In the genomic region with DNA sequence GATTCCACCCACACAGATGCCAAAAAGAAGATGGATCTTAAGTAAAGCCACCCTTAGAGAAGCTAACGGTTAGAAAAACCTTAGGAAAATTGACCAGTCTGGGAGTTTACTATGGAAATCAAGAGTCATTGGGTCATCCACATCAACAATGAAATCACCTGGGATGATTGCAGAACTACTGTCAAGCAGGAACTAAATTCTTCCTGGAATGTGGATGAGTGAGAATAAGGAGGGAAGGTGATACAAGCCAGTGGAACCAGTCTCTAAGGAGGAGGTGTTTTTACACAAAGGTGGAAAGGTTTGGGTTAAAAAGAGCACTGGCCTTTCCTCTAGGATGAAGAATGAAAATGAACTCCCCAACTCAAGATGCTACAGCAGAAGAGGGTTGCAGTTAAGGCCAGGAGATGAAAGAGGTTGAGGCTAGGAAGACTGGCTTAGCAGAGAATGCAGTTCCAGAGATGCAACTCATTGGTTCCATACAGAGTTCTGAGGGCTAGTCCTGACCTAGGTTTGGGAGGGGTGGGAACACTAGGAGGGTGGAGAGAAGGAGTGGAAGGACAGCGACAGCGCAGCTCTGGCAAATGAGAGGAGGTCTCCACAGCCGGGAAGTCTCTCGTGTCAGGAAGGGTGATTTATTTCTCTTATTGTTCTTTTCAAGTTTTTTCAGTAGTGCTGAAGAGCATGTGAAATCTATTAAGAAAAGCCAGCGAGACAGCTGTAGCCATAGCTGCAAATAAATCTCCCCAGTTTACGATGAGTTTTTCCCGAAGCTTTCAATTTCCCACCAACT, we compare ENCODE assay signal across 14 cellular contexts. TPM values are rescaled to one million over a fixed set of nuclear protein-coding genes. Genes with fewer than 3 reads are reported as not detected.
DNase-seq lines count a peak whose midpoint lies in the region; ATAC-seq and TF ChIP-seq lines count a peak whose summit lies in the region.
"Had no signal": no experiment of that assay in that cellular context is flagged by ENCODE, and none has a peak within 500 bp of the region (broad histone marks: within the 10 kb centered on the region; RNA-seq: fewer than 3 reads in every experiment).

No MANE protein-coding gene starts in this region.

- peaks cover 40% of the 10 kb centered on the region for H3K4me1 ChIP-seq in A673 (ENCODE audit: insufficient read depth, low read length, poor library complexity, severe bottlenecking)
- H3K4me1 ChIP-seq in IMR-90 (ENCODE audit: control insufficient read depth, insufficient read depth, low read length): no peaks in the 10 kb centered on the region
- H3K4me1 ChIP-seq: Caco-2, thyroid gland had no signal

- H3K27ac Mint-ChIP-seq in dendritic cell treated with granulocyte-macrophage colony-stimulating factor and Interleukin-4, amounts not matched to agents 40 ng/mL and 50 ng/mL, for 4 days: peak overlapping the region; percentile 65
- H3K27ac Mint-ChIP-seq in naive B cell: peak overlapping the region in 3 of 6 donors; percentile 45 to 64 (median 61)
- no peak overlapping the region for H3K27ac Mint-ChIP-seq in natural killer cell
- H3K27ac Mint-ChIP-seq in activated naive CD8-positive, alpha-beta T cell treated with anti-CD3 and anti-CD28 coated beads for 36 hours: no peak overlapping the region
- H3K27ac Mint-ChIP-seq: neural progenitor cell, WTC11 had no signal

- peak overlapping the region; percentile 12 for H3K4me3 ChIP-seq in A673 (ENCODE audit: low read depth, low read length, poor library complexity, severe bottlenecking)
- H3K4me3 ChIP-seq in IMR-90 (ENCODE audit: insufficient read depth, low read depth, low read length): no peak overlapping the region
- H3K4me3 ChIP-seq: neural progenitor cell, thyroid gland had no signal

- H3K4me2 ChIP-seq in IMR-90 (ENCODE audit: low read depth, low read length): peak overlapping the region; percentile 31; the same call in 1 of the 2 replicates
- H3K4me2 ChIP-seq: neural progenitor cell had no signal

- H3K9me1 ChIP-seq in IMR-90 (ENCODE audit: insufficient read depth, low read length): no peaks in the 10 kb centered on the region; the same call in 1 of the 2 replicates

- no peak overlapping the region for H2BK20ac ChIP-seq in IMR-90 (ENCODE audit: low read depth, low read length)

- H3K18ac ChIP-seq in IMR-90 (ENCODE audit: low read depth, low read length): no peak overlapping the region

- H3K14ac ChIP-seq in IMR-90 (replicated peaks; ENCODE audit: low read depth, low read length): no peak overlapping the region

- peaks cover 54% of the 10 kb centered on the region for H3K4me1 Mint-ChIP-seq in dendritic cell treated with granulocyte-macrophage colony-stimulating factor and Interleukin-4, amounts not matched to agents 40 ng/mL and 50 ng/mL, for 4 days (ENCODE audit: low read depth)
- peaks cover 26 to 35% (median 32%) of the 10 kb centered on the region in 3 donors for H3K4me1 Mint-ChIP-seq in naive B cell
- H3K4me1 Mint-ChIP-seq in natural killer cell: peaks cover 0 to 7% of the 10 kb centered on the region in 2 donors
- no peaks in the 10 kb centered on the region for H3K4me1 Mint-ChIP-seq in activated naive CD8-positive, alpha-beta T cell treated with anti-CD3 and anti-CD28 coated beads for 36 hours

- no peak overlapping the region for H3K56ac ChIP-seq in IMR-90 (ENCODE audit: extremely low read depth, insufficient read depth, low read length)

- H3K4ac ChIP-seq in IMR-90 (ENCODE audit: low read depth, low read length): no peak overlapping the region

- no peaks in the 10 kb centered on the region for H3K9me3 ChIP-seq in A673 (ENCODE audit: low read depth, low read length, poor library complexity, severe bottlenecking)
- H3K9me3 ChIP-seq in IMR-90 (ENCODE audit: control insufficient read depth, insufficient read depth, low read length): no peaks in the 10 kb centered on the region
- H3K9me3 ChIP-seq: Caco-2, left lung, thyroid gland had no signal

- H3K27me3 Mint-ChIP-seq in dendritic cell treated with granulocyte-macrophage colony-stimulating factor and Interleukin-4, amounts not matched to agents 40 ng/mL and 50 ng/mL, for 4 days: peaks cover 4% of the 10 kb centered on the region
- H3K27me3 Mint-ChIP-seq in naive B cell: peaks cover 11 to 20% (median 11%) of the 10 kb centered on the region in 3 donors
- peaks cover 36 to 65% of the 10 kb centered on the region in 2 donors for H3K27me3 Mint-ChIP-seq in natural killer cell (ENCODE audit: low read depth in 2 of 2)
- H3K27me3 Mint-ChIP-seq in activated naive CD8-positive, alpha-beta T cell treated with anti-CD3 and anti-CD28 coated beads for 36 hours: peaks cover 23% of the 10 kb centered on the region

- H3K9ac ChIP-seq in IMR-90 (ENCODE audit: low read depth, low read length): no peak overlapping the region
- H3K9ac ChIP-seq: neural progenitor cell had no signal

- peak overlapping the region; percentile 58 for H3K27ac ChIP-seq in A673 (ENCODE audit: low read depth, low read length, poor library complexity, severe bottlenecking)
- H3K27ac ChIP-seq in IMR-90 (ENCODE audit: insufficient read depth, low read length): no peak overlapping the region
- H3K27ac ChIP-seq: left lung, neural progenitor cell, thyroid gland had no signal

- H2BK5ac ChIP-seq in IMR-90 (ENCODE audit: low read depth, low read length, poor library complexity, severe bottlenecking): no peak overlapping the region

- H2BK15ac ChIP-seq in IMR-90 (ENCODE audit: low read depth, low read length): no peak overlapping the region

- H3K36me3 Mint-ChIP-seq in dendritic cell treated with granulocyte-macrophage colony-stimulating factor and Interleukin-4, amounts not matched to agents 40 ng/mL and 50 ng/mL, for 4 days (ENCODE audit: low read depth): no peaks in the 10 kb centered on the region
- H3K36me3 Mint-ChIP-seq in naive B cell (no peaks in the 10 kb centered on the region), natural killer cell (no peaks in the 10 kb centered on the region)
- H3K36me3 Mint-ChIP-seq in activated naive CD8-positive, alpha-beta T cell treated with anti-CD3 and anti-CD28 coated beads for 36 hours: no peaks in the 10 kb centered on the region
- H3K36me3 Mint-ChIP-seq: neural progenitor cell, WTC11 had no signal

- no peak overlapping the region for H4K91ac ChIP-seq in IMR-90 (ENCODE audit: insufficient read depth, low read depth, low read length)

- no peak overlapping the region for H2AK9ac ChIP-seq in IMR-90 (replicated peaks; ENCODE audit: low read depth, low read length, poor library complexity)

- H3K36me3 ChIP-seq in A673 (ENCODE audit: insufficient read depth, low read length, poor library complexity, severe bottlenecking) (no peaks in the 10 kb centered on the region), IMR-90 (ENCODE audit: control insufficient read depth, insufficient read depth, low read length) (no peaks in the 10 kb centered on the region)
- H3K36me3 ChIP-seq: left lung, neural progenitor cell, thyroid gland had no signal

- POLR2A ChIA-PET in A673 (lab: Charles Lee; ENCODE audit: low non-redundant PET) (no interaction called here), IMR-90 (lab: Charles Lee; ENCODE audit: unreplicated experiment) (interaction anchor here (0.7 kb wide), 1 partner anchor 41 kb away, joined by 3 read pairs; no protein-coding TSS in a partner anchor)

- no peak overlapping the region for H2AK5ac ChIP-seq in IMR-90 (ENCODE audit: low read depth, low read length)

- BruUV-seq in A673 (replicated peaks; lab: Mats Ljungman, UMichigan): no TSS peak
- BruUV-seq in IMR-90 (replicated peaks; lab: Mats Ljungman, UMichigan): no TSS peak

- dilution Hi-C loops in IMR-90 (cut with HindIII; ENCODE audit: low sequenced_read_pairs, unreplicated experiment): no loop called here

- H4K20me1 ChIP-seq in IMR-90 (ENCODE audit: insufficient read depth, low read length): no peaks in the 10 kb centered on the region

- DNase-seq in A673 (ENCODE audit: low spot score): peak; percentile 82
- DNase-seq in IMR-90: no peak
- DNase-seq in naive B cell: no peak
- DNase-seq in stimulated activated CD4-positive, alpha-beta T cell treated with anti-CD3 and anti-CD28 coated beads, Interleukin-4, amount 100 ng/mL, for 4 hours: no peak
- DNase-seq in natural killer cell: no peak
- no peak for DNase-seq in left ventricle myocardium superior
- DNase-seq in activated naive CD8-positive, alpha-beta T cell treated with anti-CD3 and anti-CD28 coated beads for 36 hours: no peak
- DNase-seq: Caco-2, left lung, NCI-H2081, thyroid gland had no signal

- no peak overlapping the region for H3K23ac ChIP-seq in IMR-90 (ENCODE audit: low read depth, low read length)

- ATAC-seq in IMR-90 (ENCODE audit: low read depth): no peak
- ATAC-seq in naive B cell (ENCODE audit: low read depth in 2 of 2): peak in 1 of 2 donors; percentile 16
- no peak for ATAC-seq in natural killer cell
- ATAC-seq in left ventricle myocardium superior: no peak
- ATAC-seq: left lung, WTC11 had no signal

- H2AFZ ChIP-seq in IMR-90 (replicated peaks; ENCODE audit: low read length, poor library complexity): no peak overlapping the region
- H2AFZ ChIP-seq: neural progenitor cell had no signal

- TF ChIP-seq CTCF in A673 (conservative IDR thresholded peaks at IDR 0.05; ENCODE audit: low read depth, low read length): no peak
- no peak for TF ChIP-seq CTCF in IMR-90 (conservative IDR thresholded peaks at IDR 0.05; ENCODE audit: low read depth, low read length)
- no peak for TF ChIP-seq CTCF in natural killer cell (IDR thresholded peaks at IDR 0.05)

- intact Hi-C loops in A673 (cut with micrococcal nuclease; ENCODE audit: unreplicated experiment) (no loop called here), IMR-90 (cut with micrococcal nuclease) (no loop called here), natural killer cell (cut with micrococcal nuclease) (no loop called here), left ventricle myocardium superior (cut with micrococcal nuclease) (no loop called here)
- intact Hi-C loops in dendritic cell treated with granulocyte-macrophage colony-stimulating factor and Interleukin-4, amounts not matched to agents 40 ng/mL and 50 ng/mL, for 4 days (cut with micrococcal nuclease): no loop called here

- H3K27me3 ChIP-seq in A673 (replicated peaks; ENCODE audit: insufficient read depth, low read depth, low read length, poor library complexity): no peaks in the 10 kb centered on the region
- peaks cover 6% of the 10 kb centered on the region for H3K27me3 ChIP-seq in IMR-90 (ENCODE audit: control insufficient read depth, insufficient read depth, low read length)
- H3K27me3 ChIP-seq: left lung, neural progenitor cell, thyroid gland had no signal

- WGBS in IMR-90 (ENCODE audit: extremely low coverage in 2 of 2, insufficient read length in 1 of 2), 2 experiments: no CpG with 5 or more reads among the region's 8 CpGs

- CTCF ChIA-PET in A673 (lab: Charles Lee): no interaction called here
- CTCF ChIA-PET in IMR-90 (lab: Yijun Ruan, JAX): no interaction called here

- TF ChIP-seq RAD21 in IMR-90 (IDR thresholded peaks at IDR 0.05; ENCODE audit: low read length): no peak

- H3K79me1 ChIP-seq in IMR-90 (ENCODE audit: low read depth in 1 of 2, low read length in 2 of 2): no peaks in the 10 kb centered on the region

- no peak overlapping the region for H4K5ac ChIP-seq in IMR-90 (ENCODE audit: low read depth, low read length)

- peak overlapping the region; percentile 65 for H3K4me3 Mint-ChIP-seq in dendritic cell treated with granulocyte-macrophage colony-stimulating factor and Interleukin-4, amounts not matched to agents 40 ng/mL and 50 ng/mL, for 4 days
- peak overlapping the region; percentile 8 to 85 (median 65) for H3K4me3 Mint-ChIP-seq in naive B cell
- H3K4me3 Mint-ChIP-seq in natural killer cell: no peak overlapping the region
- no peak overlapping the region for H3K4me3 Mint-ChIP-seq in activated naive CD8-positive, alpha-beta T cell treated with anti-CD3 and anti-CD28 coated beads for 36 hours
- H3K4me3 Mint-ChIP-seq: neural progenitor cell, WTC11 had no signal

- in situ Hi-C loops in IMR-90 (cut with MboI; ENCODE audit: low sequenced_read_pairs): no loop called here

- no peak for TF ChIP-seq POLR2A in IMR-90 (IDR thresholded peaks at IDR 0.05; ENCODE audit: low read depth, low read length)

- no peak overlapping the region for H4K8ac ChIP-seq in IMR-90 (ENCODE audit: low read depth in 2 of 2, low read length in 2 of 2)

- peaks cover 10% of the 10 kb centered on the region for H3K9me3 Mint-ChIP-seq in dendritic cell treated with granulocyte-macrophage colony-stimulating factor and Interleukin-4, amounts not matched to agents 40 ng/mL and 50 ng/mL, for 4 days
- H3K9me3 Mint-ChIP-seq in naive B cell: peaks cover 0 to 23% (median 4%) of the 10 kb centered on the region in 7 donors
- peaks cover 0 to 3% of the 10 kb centered on the region in 2 donors for H3K9me3 Mint-ChIP-seq in natural killer cell
- H3K9me3 Mint-ChIP-seq in activated naive CD8-positive, alpha-beta T cell treated with anti-CD3 and anti-CD28 coated beads for 36 hours: peaks cover 4% of the 10 kb centered on the region

- no peak overlapping the region for H2BK120ac ChIP-seq in IMR-90 (ENCODE audit: low read depth, low read length)

RNA-seq across cellular contexts. Expression of a gene that starts 27.7 kb away (rescaled TPM):
- total RNA-seq in A673 (2021) (40.7 and 43.8 TPM in 2 replicates), IMR-90 (2012; rRNA removed) (33.3 and 35.8 TPM in 2 replicates), natural killer cell (100 to 1,000 TPM; 172 to 195 (median 188) TPM), left ventricle myocardium superior (35.6 TPM)
- polyA plus RNA-seq in IMR-90 (2012; rRNA removed) (21.3 and 24.8 TPM in 2 replicates), naive B cell (ENCODE audit: low read depth in 6 of 6) (10 to 100 TPM in 4 of 6 donors, 1 to 10 TPM in 2; 3.6 to 18.7 (median 11.6) TPM)
- polyA plus RNA-seq in IMR-90 (2012; cell fraction: cytosol; rRNA removed): 4.4 and 5.9 TPM in 2 replicates
- polyA plus RNA-seq in IMR-90 (2012; cell fraction: nucleus; rRNA removed; ENCODE audit: low replicate concordance): 17.0 and 133 TPM in 2 replicates
- total RNA-seq in activated naive CD8-positive, alpha-beta T cell treated with anti-CD3 and anti-CD28 coated beads for 36 hours: 10 to 100 TPM; 55.5 to 57.3 TPM

Comparison
In these comparisons a context has a peak if more than half of its experiments do, and no peak if none do; other contexts are left out.
1. H3K4me3 Mint-ChIP-seq: peak in dendritic cell treated with granulocyte-macrophage colony-stimulating factor and Interleukin-4, amounts not matched to agents 40 ng/mL and 50 ng/mL, for 4 days (single experiment) and naive B cell (8 of 8); none in natural killer cell (single experiment) and activated naive CD8-positive, alpha-beta T cell treated with anti-CD3 and anti-CD28 coated beads for 36 hours (single experiment).